ENCODE assay signal across 1 cellular context in genomic region chr22:39942433-39943213, GRCh38.
TF ChIP-seq lines count a peak whose summit lies in the region.

No MANE protein-coding gene starts in this region.

TF ChIP-seq in H1, 55 proteins besides CTCF, POLR2A, EP300 and RAD21:
- TF ChIP-seq USF2 (IDR thresholded peaks at IDR 0.05; ENCODE audit: low read length): no peak
- TF ChIP-seq POLR2AphosphoS5 (IDR thresholded peaks at IDR 0.05; ENCODE audit: low read depth, low read length): no peak
- no peak for TF ChIP-seq CEBPB (IDR thresholded peaks at IDR 0.05; ENCODE audit: low read depth, low read length)
- TF ChIP-seq CHD7 (IDR thresholded peaks at IDR 0.05; ENCODE audit: insufficient replicate concordance, low read length): no peak
- TF ChIP-seq HDAC6 (IDR thresholded peaks at IDR 0.05; ENCODE audit: low read depth, low read length): no peak
- TF ChIP-seq KDM4A (IDR thresholded peaks at IDR 0.05; ENCODE audit: low read depth, low read length, severe bottlenecking): no peak
- TF ChIP-seq ZNF274 (IDR thresholded peaks at IDR 0.05; ENCODE audit: borderline replicate concordance, extremely low read depth, low read length): no peak
- no peak for TF ChIP-seq SUZ12 (IDR thresholded peaks at IDR 0.05; ENCODE audit: low read length)
- TF ChIP-seq TAF7 (optimal IDR thresholded peaks at IDR 0.05; ENCODE audit: borderline replicate concordance, low read depth, low read length): no peak
- TF ChIP-seq SIRT6 (IDR thresholded peaks at IDR 0.05; ENCODE audit: low read length): no peak
- TF ChIP-seq SRF (IDR thresholded peaks at IDR 0.05; ENCODE audit: low read depth, low read length): no peak
- TF ChIP-seq ASH2L (IDR thresholded peaks at IDR 0.05; ENCODE audit: low read length): no peak
- TF ChIP-seq CHD1 (IDR thresholded peaks at IDR 0.05; ENCODE audit: low read depth, low read length): no peak
- TF ChIP-seq SIN3A (conservative IDR thresholded peaks at IDR 0.05 in 1 of 2, IDR thresholded peaks at IDR 0.05 in 1 of 2; ENCODE audit: low read depth in 1 of 2, low read length in 2 of 2): no peak
- no peak for TF ChIP-seq RFX5 (IDR thresholded peaks at IDR 0.05; ENCODE audit: borderline replicate concordance, low read depth, low read length)
- no peak for TF ChIP-seq FOSL1 (IDR thresholded peaks at IDR 0.05; ENCODE audit: insufficient read depth, low read depth, low read length)
- no peak for TF ChIP-seq CREB1 (IDR thresholded peaks at IDR 0.05)
- TF ChIP-seq HDAC2 (IDR thresholded peaks at IDR 0.05; ENCODE audit: borderline replicate concordance in 1 of 2, low read depth in 2 of 2, low read length in 2 of 2): no peak
TF ChIP-seq in H1: peak in this region for 0.
